Comparison of ENCODE assay signal across 9 cellular contexts in genomic region chr12:132571051-132571450, GRCh38. TPM values are rescaled to one million over a fixed set of nuclear protein-coding genes. Genes with fewer than 3 reads are reported as not detected.
"Had no signal": no experiment of that assay in that cellular context is flagged by ENCODE, and none has a peak within 500 bp of the region (broad histone marks: within the 10 kb centered on the region; RNA-seq: fewer than 3 reads in every experiment).

No MANE protein-coding gene starts in this region.

- DNase-seq: GDM1, GF-D8 had no signal

- FAIRE-seq: G401.6, GM12878, GM12891, GM12892, GM18507, GM19239 had no signal

- H3K4me3 ChIP-seq: GM12878 had no signal

- ATAC-seq: GM12878 had no signal

RNA-seq across cellular contexts. Expression of gene LRCOL1, which starts 39.3 kb away (rescaled TPM):
- total RNA-seq: G401, GM12878 had no signal
- polyA plus RNA-seq: GM12878 had no signal

RNA-seq across cellular contexts. Expression of gene P2RX2, which starts 47.5 kb away (rescaled TPM):
- total RNA-seq: GM12878 had no signal
- polyA plus RNA-seq: GM12878 had no signal
